ENCODE assay signal across 2 cellular contexts in the genomic region with DNA sequence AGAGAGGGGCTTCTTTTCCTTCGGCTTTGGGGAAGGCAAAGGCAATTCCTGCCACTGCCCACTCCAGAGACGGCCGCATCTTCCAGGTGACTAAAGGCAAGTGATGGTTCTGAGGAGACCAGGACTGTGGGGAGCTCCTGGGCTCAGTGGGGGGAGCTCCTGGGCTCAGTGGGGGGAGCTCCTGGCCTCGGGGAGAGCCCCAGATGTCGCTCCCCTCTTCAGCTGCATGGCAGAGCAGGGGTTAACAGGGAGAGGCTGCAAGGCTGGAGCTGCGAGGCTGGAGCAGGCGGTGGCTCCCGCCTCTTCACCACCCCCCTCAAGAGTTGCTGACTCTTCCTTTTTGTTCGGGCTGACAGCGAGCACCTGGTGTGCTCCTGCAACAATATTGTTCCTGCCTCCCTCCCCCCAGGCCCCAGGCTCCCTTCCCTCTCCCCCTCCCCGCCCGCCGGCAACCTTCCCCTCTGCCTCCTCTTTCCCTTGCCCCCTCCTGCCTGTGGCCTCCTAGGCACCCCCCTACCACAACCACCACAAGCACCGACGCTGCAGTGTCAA.
TF ChIP-seq lines count a peak whose summit lies in the region.

No MANE protein-coding gene starts in this region.

TF ChIP-seq in HEK293, 187 proteins besides CTCF, POLR2A, EP300 and RAD21 (continued from another document):
- no peak for TF ChIP-seq ZSCAN30 (tag by site-specific recombination; IDR thresholded peaks at IDR 0.05)
- TF ChIP-seq, protein P1, sequence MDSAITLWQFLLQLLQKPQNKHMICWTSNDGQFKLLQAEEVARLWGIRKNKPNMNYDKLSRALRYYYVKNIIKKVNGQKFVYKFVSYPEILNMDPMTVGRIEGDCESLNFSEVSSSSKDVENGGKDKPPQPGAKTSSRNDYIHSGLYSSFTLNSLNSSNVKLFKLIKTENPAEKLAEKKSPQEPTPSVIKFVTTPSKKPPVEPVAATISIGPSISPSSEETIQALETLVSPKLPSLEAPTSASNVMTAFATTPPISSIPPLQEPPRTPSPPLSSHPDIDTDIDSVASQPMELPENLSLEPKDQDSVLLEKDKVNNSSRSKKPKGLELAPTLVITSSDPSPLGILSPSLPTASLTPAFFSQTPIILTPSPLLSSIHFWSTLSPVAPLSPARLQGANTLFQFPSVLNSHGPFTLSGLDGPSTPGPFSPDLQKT (IDR thresholded peaks at IDR 0.05; ENCODE audit: borderline replicate concordance, low read depth, low read length), result no peak
- TF ChIP-seq ZNF341 (tag by site-specific recombination; IDR thresholded peaks at IDR 0.05; ENCODE audit: low read depth), result peak; percentile 79
- peak; percentile 31; the same call in 1 of the 2 replicates for TF ChIP-seq KLF1 (tag by site-specific recombination; IDR thresholded peaks at IDR 0.05)
- peak; percentile 9; the same call in 1 of the 2 replicates for TF ChIP-seq EGR2 (tag by site-specific recombination; IDR thresholded peaks at IDR 0.05; ENCODE audit: low read depth)
- TF ChIP-seq SP2 (tag by site-specific recombination; IDR thresholded peaks at IDR 0.05), result peak; percentile 19; the same call in 1 of the 2 replicates
- TF ChIP-seq, protein P2, sequence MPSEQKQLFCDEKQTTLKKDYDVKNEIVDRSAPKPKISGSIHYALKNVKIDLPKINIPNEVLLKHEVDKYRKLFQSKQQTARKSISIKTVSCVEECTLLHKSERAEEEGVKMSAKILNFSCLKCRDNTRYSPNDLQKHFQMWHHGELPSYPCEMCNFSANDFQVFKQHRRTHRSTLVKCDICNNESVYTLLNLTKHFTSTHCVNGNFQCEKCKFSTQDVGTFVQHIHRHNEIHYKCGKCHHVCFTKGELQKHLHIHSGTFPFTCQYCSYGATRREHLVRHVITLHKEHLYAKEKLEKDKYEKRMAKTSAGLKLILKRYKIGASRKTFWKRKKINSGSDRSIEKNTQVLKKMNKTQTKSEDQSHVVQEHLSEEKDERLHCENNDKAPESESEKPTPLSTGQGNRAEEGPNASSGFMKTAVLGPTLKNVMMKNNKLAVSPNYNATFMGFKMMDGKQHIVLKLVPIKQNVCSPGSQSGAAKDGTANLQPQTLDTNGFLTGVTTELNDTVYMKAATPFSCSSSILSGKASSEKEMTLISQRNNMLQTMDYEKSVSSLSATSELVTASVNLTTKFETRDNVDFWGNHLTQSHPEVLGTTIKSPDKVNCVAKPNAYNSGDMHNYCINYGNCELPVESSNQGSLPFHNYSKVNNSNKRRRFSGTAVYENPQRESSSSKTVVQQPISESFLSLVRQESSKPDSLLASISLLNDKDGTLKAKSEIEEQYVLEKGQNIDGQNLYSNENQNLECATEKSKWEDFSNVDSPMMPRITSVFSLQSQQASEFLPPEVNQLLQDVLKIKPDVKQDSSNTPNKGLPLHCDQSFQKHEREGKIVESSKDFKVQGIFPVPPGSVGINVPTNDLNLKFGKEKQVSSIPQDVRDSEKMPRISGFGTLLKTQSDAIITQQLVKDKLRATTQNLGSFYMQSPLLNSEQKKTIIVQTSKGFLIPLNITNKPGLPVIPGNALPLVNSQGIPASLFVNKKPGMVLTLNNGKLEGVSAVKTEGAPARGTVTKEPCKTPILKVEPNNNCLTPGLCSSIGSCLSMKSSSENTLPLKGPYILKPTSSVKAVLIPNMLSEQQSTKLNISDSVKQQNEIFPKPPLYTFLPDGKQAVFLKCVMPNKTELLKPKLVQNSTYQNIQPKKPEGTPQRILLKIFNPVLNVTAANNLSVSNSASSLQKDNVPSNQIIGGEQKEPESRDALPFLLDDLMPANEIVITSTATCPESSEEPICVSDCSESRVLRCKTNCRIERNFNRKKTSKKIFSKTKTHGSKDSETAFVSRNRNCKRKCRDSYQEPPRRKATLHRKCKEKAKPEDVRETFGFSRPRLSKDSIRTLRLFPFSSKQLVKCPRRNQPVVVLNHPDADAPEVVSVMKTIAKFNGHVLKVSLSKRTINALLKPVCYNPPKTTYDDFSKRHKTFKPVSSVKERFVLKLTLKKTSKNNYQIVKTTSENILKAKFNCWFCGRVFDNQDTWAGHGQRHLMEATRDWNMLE (tag by site-specific recombination; conservative IDR thresholded peaks at IDR 0.05; ENCODE audit: low read depth), result no peak
- peak; percentile 58 for TF ChIP-seq ZIC2 (tag by site-specific recombination; IDR thresholded peaks at IDR 0.05)
- no peak for TF ChIP-seq ZBTB48 (tag by site-specific recombination; IDR thresholded peaks at IDR 0.05)
- no peak for TF ChIP-seq OVOL3 (tag by site-specific recombination; IDR thresholded peaks at IDR 0.05)
- 0 out of 2 replicates have a peak, but pooled peaks have one; percentile 14 for TF ChIP-seq ZBTB17 (tag by site-specific recombination; IDR thresholded peaks at IDR 0.05)
- TF ChIP-seq GLIS1 (tag by site-specific recombination; IDR thresholded peaks at IDR 0.05), result peak; percentile 66
- peak; percentile 26; the same call in 1 of the 2 replicates for TF ChIP-seq ZFHX2 (tag by site-specific recombination; conservative IDR thresholded peaks at IDR 0.05)
- TF ChIP-seq, protein P3, sequence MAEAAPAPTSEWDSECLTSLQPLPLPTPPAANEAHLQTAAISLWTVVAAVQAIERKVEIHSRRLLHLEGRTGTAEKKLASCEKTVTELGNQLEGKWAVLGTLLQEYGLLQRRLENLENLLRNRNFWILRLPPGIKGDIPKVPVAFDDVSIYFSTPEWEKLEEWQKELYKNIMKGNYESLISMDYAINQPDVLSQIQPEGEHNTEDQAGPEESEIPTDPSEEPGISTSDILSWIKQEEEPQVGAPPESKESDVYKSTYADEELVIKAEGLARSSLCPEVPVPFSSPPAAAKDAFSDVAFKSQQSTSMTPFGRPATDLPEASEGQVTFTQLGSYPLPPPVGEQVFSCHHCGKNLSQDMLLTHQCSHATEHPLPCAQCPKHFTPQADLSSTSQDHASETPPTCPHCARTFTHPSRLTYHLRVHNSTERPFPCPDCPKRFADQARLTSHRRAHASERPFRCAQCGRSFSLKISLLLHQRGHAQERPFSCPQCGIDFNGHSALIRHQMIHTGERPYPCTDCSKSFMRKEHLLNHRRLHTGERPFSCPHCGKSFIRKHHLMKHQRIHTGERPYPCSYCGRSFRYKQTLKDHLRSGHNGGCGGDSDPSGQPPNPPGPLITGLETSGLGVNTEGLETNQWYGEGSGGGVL (tag by site-specific recombination; IDR thresholded peaks at IDR 0.05), result peak; percentile 80
- peak; percentile 25; the same call in 1 of the 2 replicates for TF ChIP-seq ZNF394 (tag by site-specific recombination; IDR thresholded peaks at IDR 0.05; ENCODE audit: borderline replicate concordance)
- TF ChIP-seq, protein P4, sequence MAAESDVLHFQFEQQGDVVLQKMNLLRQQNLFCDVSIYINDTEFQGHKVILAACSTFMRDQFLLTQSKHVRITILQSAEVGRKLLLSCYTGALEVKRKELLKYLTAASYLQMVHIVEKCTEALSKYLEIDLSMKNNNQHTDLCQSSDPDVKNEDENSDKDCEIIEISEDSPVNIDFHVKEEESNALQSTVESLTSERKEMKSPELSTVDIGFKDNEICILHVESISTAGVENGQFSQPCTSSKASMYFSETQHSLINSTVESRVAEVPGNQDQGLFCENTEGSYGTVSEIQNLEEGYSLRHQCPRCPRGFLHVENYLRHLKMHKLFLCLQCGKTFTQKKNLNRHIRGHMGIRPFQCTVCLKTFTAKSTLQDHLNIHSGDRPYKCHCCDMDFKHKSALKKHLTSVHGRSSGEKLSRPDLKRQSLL (tag by site-specific recombination; IDR thresholded peaks at IDR 0.05), result 0 out of 2 replicates have a peak, but pooled peaks have one; percentile 29
- 0 out of 2 replicates have a peak, but pooled peaks have one; percentile 35 for TF ChIP-seq GLIS2 (tag by site-specific recombination; IDR thresholded peaks at IDR 0.05)
TF ChIP-seq in HEK293: peak in this region for 13.

TF ChIP-seq in neural cell, 6 proteins besides CTCF, POLR2A, EP300 and RAD21 (continued from another document):
- TF ChIP-seq, protein P5, sequence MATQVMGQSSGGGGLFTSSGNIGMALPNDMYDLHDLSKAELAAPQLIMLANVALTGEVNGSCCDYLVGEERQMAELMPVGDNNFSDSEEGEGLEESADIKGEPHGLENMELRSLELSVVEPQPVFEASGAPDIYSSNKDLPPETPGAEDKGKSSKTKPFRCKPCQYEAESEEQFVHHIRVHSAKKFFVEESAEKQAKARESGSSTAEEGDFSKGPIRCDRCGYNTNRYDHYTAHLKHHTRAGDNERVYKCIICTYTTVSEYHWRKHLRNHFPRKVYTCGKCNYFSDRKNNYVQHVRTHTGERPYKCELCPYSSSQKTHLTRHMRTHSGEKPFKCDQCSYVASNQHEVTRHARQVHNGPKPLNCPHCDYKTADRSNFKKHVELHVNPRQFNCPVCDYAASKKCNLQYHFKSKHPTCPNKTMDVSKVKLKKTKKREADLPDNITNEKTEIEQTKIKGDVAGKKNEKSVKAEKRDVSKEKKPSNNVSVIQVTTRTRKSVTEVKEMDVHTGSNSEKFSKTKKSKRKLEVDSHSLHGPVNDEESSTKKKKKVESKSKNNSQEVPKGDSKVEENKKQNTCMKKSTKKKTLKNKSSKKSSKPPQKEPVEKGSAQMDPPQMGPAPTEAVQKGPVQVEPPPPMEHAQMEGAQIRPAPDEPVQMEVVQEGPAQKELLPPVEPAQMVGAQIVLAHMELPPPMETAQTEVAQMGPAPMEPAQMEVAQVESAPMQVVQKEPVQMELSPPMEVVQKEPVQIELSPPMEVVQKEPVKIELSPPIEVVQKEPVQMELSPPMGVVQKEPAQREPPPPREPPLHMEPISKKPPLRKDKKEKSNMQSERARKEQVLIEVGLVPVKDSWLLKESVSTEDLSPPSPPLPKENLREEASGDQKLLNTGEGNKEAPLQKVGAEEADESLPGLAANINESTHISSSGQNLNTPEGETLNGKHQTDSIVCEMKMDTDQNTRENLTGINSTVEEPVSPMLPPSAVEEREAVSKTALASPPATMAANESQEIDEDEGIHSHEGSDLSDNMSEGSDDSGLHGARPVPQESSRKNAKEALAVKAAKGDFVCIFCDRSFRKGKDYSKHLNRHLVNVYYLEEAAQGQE (IDR thresholded peaks at IDR 0.05; ENCODE audit: borderline replicate concordance), result no peak
- no peak for TF ChIP-seq MXI1 (conservative IDR thresholded peaks at IDR 0.05; ENCODE audit: poor library complexity, severe bottlenecking)
- TF ChIP-seq POLR2AphosphoS5 (IDR thresholded peaks at IDR 0.05), result no peak
